Comparison of ENCODE assay signal across 35 cellular contexts in the genomic region with DNA sequence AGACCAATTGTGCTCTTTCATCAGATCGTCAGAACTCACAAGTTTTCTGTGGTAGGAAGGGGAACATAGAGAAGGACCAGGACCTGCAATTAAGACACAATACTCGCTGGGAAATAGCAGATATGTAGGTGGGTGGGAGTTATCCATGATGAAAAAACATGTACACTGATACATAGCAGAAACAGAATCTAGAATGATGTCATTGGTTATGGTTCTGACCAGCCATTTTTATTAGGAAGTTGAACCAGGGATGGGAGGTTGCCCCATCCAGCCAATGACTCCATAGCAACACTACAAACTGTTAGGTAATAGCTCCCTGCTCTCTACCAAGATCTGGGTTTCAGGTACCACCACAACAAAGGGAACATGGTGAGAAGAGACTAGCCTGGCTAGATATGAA.
"Had no signal": no experiment of that assay in that cellular context is flagged by ENCODE, and none has a peak within 500 bp of the region (broad histone marks: within the 10 kb centered on the region; RNA-seq: fewer than 3 reads in every experiment).

No MANE protein-coding gene starts in this region.

- H3K36me3 ChIP-seq: MG63 had no signal

- DNase-seq: Karpas-422, Kasumi-1, MG63, MM.1S, MV-4-11, NCI-H1048, NCI-H1092, NCI-H1092 treated with DMSO at 0.1 percent for 48 hours, NCI-H1105, NCI-H1105 treated with DMSO at 0.1 percent for 48 hours, NCI-H1417, NCI-H1417 treated with DMSO at 0.1 percent for 48 hours, NCI-H1436, NCI-H1436 treated with DMSO at 0.1 percent for 48 hours, NCI-H146, NCI-H1694, NCI-H1694 treated with DMSO at 0.1 percent for 48 hours, NCI-H187, NCI-H187 treated with DMSO at 0.1 percent for 48 hours, NCI-H1930, NCI-H2029, NCI-H2029 treated with DMSO at 0.1 percent for 48 hours, NCI-H2081, NCI-H2081 treated with DMSO at 0.1 percent for 48 hours, NCI-H2107, NCI-H2171, NCI-H2171 treated with DMSO at 0.1 percent for 48 hours, NCI-H2227 treated with DMSO at 0.1 percent for 48 hours, NCI-H226, NCI-H345, NCI-H446, NCI-H446 treated with DMSO at 0.1 percent for 48 hours, NCI-H510A, NCI-H510A treated with DMSO at 0.1 percent for 48 hours, NCI-H524 had no signal

- H3K9me3 ChIP-seq: MG63 had no signal

- H3K4me3 ChIP-seq: MG63 had no signal

- H3K27me3 ChIP-seq: MG63 had no signal
